1 cellular context compared by ENCODE assay signal in genomic region chr12:54214553-54215374, GRCh38.
TF ChIP-seq lines count a peak whose summit lies in the region.

No MANE protein-coding gene starts in this region.

TF ChIP-seq in HepG2, 621 proteins besides CTCF, POLR2A, EP300 and RAD21 (continued from another document and continues in another):
- TF ChIP-seq RFXAP (CRISPR knock-in tag; IDR thresholded peaks at IDR 0.05; ENCODE audit: borderline replicate concordance) (peak; percentile 58; the same call in 1 of the 2 replicates), RCOR2 (CRISPR knock-in tag; IDR thresholded peaks at IDR 0.05) (0 out of 2 replicates have a peak, but pooled peaks have one; percentile 22), JARID2 (CRISPR knock-in tag; IDR thresholded peaks at IDR 0.05; ENCODE audit: insufficient replicate concordance) (peak; percentile 47), ZNF605 (CRISPR knock-in tag; IDR thresholded peaks at IDR 0.05) (peak; percentile 41; the same call in 1 of the 2 replicates), SALL1 (CRISPR knock-in tag; IDR thresholded peaks at IDR 0.05) (peak; percentile 54; the same call in 1 of the 2 replicates), ZNF768 (CRISPR knock-in tag; IDR thresholded peaks at IDR 0.05) (peak; percentile 68; the same call in 1 of the 2 replicates), SP5 (CRISPR knock-in tag; IDR thresholded peaks at IDR 0.05; ENCODE audit: borderline replicate concordance, low read depth) (peak; percentile 72), HOXA5 (CRISPR knock-in tag; IDR thresholded peaks at IDR 0.05) (0 out of 2 replicates have a peak, but pooled peaks have one; percentile 50), MAZ (IDR thresholded peaks at IDR 0.05; ENCODE audit: borderline replicate concordance, low read depth, low read length) (peak; percentile 13; the same call in 1 of the 2 replicates), MAZ (CRISPR knock-in tag; IDR thresholded peaks at IDR 0.05; ENCODE audit: low read depth) (peak; percentile 78), ZNF230 (CRISPR knock-in tag; IDR thresholded peaks at IDR 0.05) (0 out of 2 replicates have a peak, but pooled peaks have one; percentile 60), MXD4 (CRISPR knock-in tag; IDR thresholded peaks at IDR 0.05) (0 out of 2 replicates have a peak, but pooled peaks have one; percentile 29), SP1 (IDR thresholded peaks at IDR 0.05) (no peak), SP1 (CRISPR knock-in tag; IDR thresholded peaks at IDR 0.05) (peak; percentile 91), SMAD1 (CRISPR knock-in tag; IDR thresholded peaks at IDR 0.05; ENCODE audit: borderline replicate concordance, low read depth) (peak; percentile 47; the same call in 1 of the 2 replicates), MXD3 (CRISPR knock-in tag; IDR thresholded peaks at IDR 0.05) (peak; percentile 44; the same call in 1 of the 2 replicates), ZNF740 (CRISPR knock-in tag; IDR thresholded peaks at IDR 0.05) (peak; percentile 46; the same call in 1 of the 2 replicates), ZNF12 (CRISPR knock-in tag; IDR thresholded peaks at IDR 0.05) (0 out of 2 replicates have a peak, but pooled peaks have one; percentile 28), HMGXB4 (CRISPR knock-in tag; IDR thresholded peaks at IDR 0.05; ENCODE audit: borderline replicate concordance in 1 of 2, low read depth in 1 of 2) (peak; percentile 93 to 97), GABPB1 (CRISPR knock-in tag; IDR thresholded peaks at IDR 0.05) (peak; percentile 65; the same call in 1 of the 2 replicates), KLF16 (CRISPR knock-in tag; IDR thresholded peaks at IDR 0.05) (peak in 1 of 2 experiments; percentile 70; a peak in 1 of 4 replicates), ZMAT3 (CRISPR knock-in tag; conservative IDR thresholded peaks at IDR 0.05) (0 out of 2 replicates have a peak, but pooled peaks have one; percentile 44), PHF20 (CRISPR knock-in tag; IDR thresholded peaks at IDR 0.05) (peak; percentile 46; the same call in 1 of the 2 replicates), REST (IDR thresholded peaks at IDR 0.05; ENCODE audit: borderline replicate concordance in 1 of 2, low read depth in 1 of 2, low read length in 2 of 2) (no peak), HOXA3 (CRISPR knock-in tag; IDR thresholded peaks at IDR 0.05) (peak; percentile 78), ZFX (CRISPR knock-in tag; IDR thresholded peaks at IDR 0.05; ENCODE audit: low read depth) (peak; percentile 42; the same call in 1 of the 2 replicates), ARID5B (CRISPR knock-in tag; IDR thresholded peaks at IDR 0.05) (peak; percentile 52), KAT8 (CRISPR knock-in tag; IDR thresholded peaks at IDR 0.05) (peak; percentile 54; the same call in 1 of the 2 replicates), TBX2 (CRISPR knock-in tag; IDR thresholded peaks at IDR 0.05; ENCODE audit: borderline replicate concordance) (peak; percentile 35; the same call in 1 of the 2 replicates), ETS1 (CRISPR knock-in tag; IDR thresholded peaks at IDR 0.05) (no peak), MED1 (CRISPR knock-in tag; IDR thresholded peaks at IDR 0.05) (peak; percentile 35; the same call in 1 of the 2 replicates), ATF3 (CRISPR knock-in tag; IDR thresholded peaks at IDR 0.05) (0 out of 2 replicates have a peak, but pooled peaks have one; percentile 36), KDM1A (CRISPR knock-in tag; IDR thresholded peaks at IDR 0.05) (0 out of 2 replicates have a peak, but pooled peaks have one; percentile 55), XRCC5 (optimal IDR thresholded peaks at IDR 0.05; ENCODE audit: low read length) (peak; percentile 96), HNRNPLL (IDR thresholded peaks at IDR 0.05; ENCODE audit: low read depth, low read length, poor library complexity, severe bottlenecking) (peak; percentile 53), ZNF205 (CRISPR knock-in tag; IDR thresholded peaks at IDR 0.05) (peak; percentile 62; the same call in 1 of the 2 replicates), TFDP1 (CRISPR knock-in tag; IDR thresholded peaks at IDR 0.05; ENCODE audit: borderline replicate concordance) (peak; percentile 60; the same call in 1 of the 2 replicates), HNRNPL (IDR thresholded peaks at IDR 0.05; ENCODE audit: low read depth, low read length) (peak; percentile 82), IKZF5 (CRISPR knock-in tag; IDR thresholded peaks at IDR 0.05) (peak; percentile 28; the same call in 1 of the 2 replicates), ZNF510 (CRISPR knock-in tag; IDR thresholded peaks at IDR 0.05; ENCODE audit: low read depth) (0 out of 2 replicates have a peak, but pooled peaks have one; percentile 44), SOX5 (CRISPR knock-in tag; IDR thresholded peaks at IDR 0.05; ENCODE audit: borderline replicate concordance) (peak; percentile 53; the same call in 1 of the 2 replicates), BRF2 (CRISPR knock-in tag; IDR thresholded peaks at IDR 0.05) (no peak), ZNF446 (CRISPR knock-in tag; IDR thresholded peaks at IDR 0.05) (no peak), SMC3 (IDR thresholded peaks at IDR 0.05; ENCODE audit: low read length) (peak; percentile 37; the same call in 1 of the 2 replicates), CEBPG (CRISPR knock-in tag; IDR thresholded peaks at IDR 0.05) (no peak)
